28 cellular contexts compared by ENCODE assay signal in the genomic region with DNA sequence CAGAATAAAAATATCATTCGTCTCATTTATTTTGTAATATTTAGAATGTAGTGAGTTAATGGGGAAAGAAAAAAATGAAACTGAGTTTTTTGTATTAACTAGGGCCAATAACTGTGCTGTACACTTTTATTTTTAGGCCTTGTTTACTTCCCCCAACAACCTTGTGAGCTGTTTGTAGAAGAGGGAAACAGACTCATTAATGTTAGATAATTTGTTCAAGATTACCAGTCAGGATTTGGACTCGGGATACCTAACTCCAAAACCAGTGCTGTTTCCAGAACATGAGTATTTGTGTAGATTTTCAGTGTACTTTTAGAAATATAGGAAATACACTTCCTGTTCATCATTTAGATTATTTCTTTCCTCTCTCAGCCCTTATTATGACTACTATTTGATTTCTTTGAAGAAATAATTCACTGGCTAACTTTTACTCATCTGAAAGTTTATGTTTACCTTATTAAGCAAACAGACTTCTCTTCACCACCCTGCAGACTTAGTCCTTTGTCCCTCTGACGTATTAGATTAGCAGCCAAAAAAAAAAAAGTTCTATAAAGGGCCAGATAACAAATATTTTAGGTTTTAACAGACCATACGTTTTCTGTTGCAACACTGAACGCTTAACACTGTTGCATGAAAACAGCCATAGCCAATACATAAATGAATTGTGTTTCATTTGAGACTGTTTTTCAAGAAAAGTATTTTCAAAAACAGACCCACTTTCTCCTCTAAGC.
DNase-seq lines count a peak whose midpoint lies in the region; ATAC-seq, FAIRE-seq and TF ChIP-seq lines count a peak whose summit lies in the region.
"Had no signal": no experiment of that assay in that cellular context is flagged by ENCODE, and none has a peak within 500 bp of the region (broad histone marks: within the 10 kb centered on the region; RNA-seq: fewer than 3 reads in every experiment).

No MANE protein-coding gene starts in this region.

- H3K27me3 Mint-ChIP-seq in mesothelial cell of epicardium (ENCODE audit: low read depth), result no peaks in the 10 kb centered on the region
- H3K27me3 Mint-ChIP-seq: activated CD4-positive, alpha-beta T cell treated with anti-CD3 and anti-CD28 coated beads, Interleukin-2, amount 10 ng/mL, durations not matched to agents 24 days and 14 days; central memory CD8-positive, alpha-beta T cell had no signal

- H3K4me2 ChIP-seq in A549, result peak overlapping the region; percentile 41

- no peak for TF ChIP-seq POLR2A in A549 (IDR thresholded peaks at IDR 0.05; ENCODE audit: low read length)

- no peak for TF ChIP-seq CTCF in A549 (IDR thresholded peaks at IDR 0.05)
- TF ChIP-seq CTCF in fibroblast of villous mesenchyme (IDR thresholded peaks at IDR 0.05; ENCODE audit: insufficient read depth, low read depth, low read length), result no peak
- TF ChIP-seq CTCF in mesothelial cell of epicardium (IDR thresholded peaks at IDR 0.05; ENCODE audit: unreplicated experiment), result no peak

- H3K4me1 Mint-ChIP-seq in mesothelial cell of epicardium, result peaks cover 8% of the 10 kb centered on the region
- H3K4me1 Mint-ChIP-seq: activated CD4-positive, alpha-beta T cell treated with anti-CD3 and anti-CD28 coated beads, Interleukin-2, amount 10 ng/mL, durations not matched to agents 24 days and 14 days; central memory CD8-positive, alpha-beta T cell; stimulated activated effector memory CD8-positive, alpha-beta T cell treated with anti-CD3 and anti-CD28 coated beads, Interleukin-12 subunit alpha, Interleukin-12 subunit beta, amount 100 ng/mL, for 72 hours had no signal

- H3K36me3 Mint-ChIP-seq in mesothelial cell of epicardium, result peaks cover 26% of the 10 kb centered on the region

- ATAC-seq in A549, result peak in 1 of 2 experiments; percentile 53; a peak in 2 of 6 replicates
- ATAC-seq in HG02852 (IDR thresholded peaks at IDR 0.05; ENCODE audit: unreplicated experiment), result no peak
- ATAC-seq: HCT116; SK-N-SH treated with all-trans-retinoic acid at 6 μM for 48 hours; stimulated activated effector memory CD8-positive, alpha-beta T cell treated with anti-CD3 and anti-CD28 coated beads, Interleukin-12 subunit alpha, Interleukin-12 subunit beta, amount 100 ng/mL, for 72 hours had no signal

- no peak for TF ChIP-seq RAD21 in A549 (conservative IDR thresholded peaks at IDR 0.05 in 1 of 2, IDR thresholded peaks at IDR 0.05 in 1 of 2)

- peaks cover 9% of the 10 kb centered on the region; the same call in 1 of the 3 replicates for H3K9me3 ChIP-seq in A549
- H3K9me3 ChIP-seq: adrenal gland, neutrophil, vagina had no signal

- 32% methylated on average over 5 of the region's 5 CpGs for WGBS in A549 (ENCODE audit: missing lambda C conversion rate)

- peak overlapping the region; percentile 33 for H3K27ac Mint-ChIP-seq in mesothelial cell of epicardium
- H3K27ac Mint-ChIP-seq: activated CD4-positive, alpha-beta T cell treated with anti-CD3 and anti-CD28 coated beads, Interleukin-2, amount 10 ng/mL, durations not matched to agents 24 days and 14 days; stimulated activated effector memory CD8-positive, alpha-beta T cell treated with anti-CD3 and anti-CD28 coated beads, Interleukin-12 subunit alpha, Interleukin-12 subunit beta, amount 100 ng/mL, for 72 hours had no signal

- CTCF ChIA-PET in A549 (lab: Yijun Ruan, JAX), result interaction anchor here (1.0 kb wide), 1 partner anchor 122 kb away, joined by 4 read pairs; no protein-coding TSS in a partner anchor

- no peak for TF ChIP-seq EP300 in A549 (IDR thresholded peaks at IDR 0.05)

- H3K4me1 ChIP-seq in A549, result peaks cover 17% of the 10 kb centered on the region

- peak; percentile 95 for FAIRE-seq in A549 (lab: Jason Lieb, UNC)

- H3K4me3 Mint-ChIP-seq in mesothelial cell of epicardium, result no peak overlapping the region
- H3K4me3 Mint-ChIP-seq: activated CD4-positive, alpha-beta T cell treated with anti-CD3 and anti-CD28 coated beads, Interleukin-2, amount 10 ng/mL, durations not matched to agents 24 days and 14 days; central memory CD8-positive, alpha-beta T cell; stimulated activated effector memory CD8-positive, alpha-beta T cell treated with anti-CD3 and anti-CD28 coated beads, Interleukin-12 subunit alpha, Interleukin-12 subunit beta, amount 100 ng/mL, for 72 hours had no signal

- H3K4me3 ChIP-seq in A549 (no peak overlapping the region), fibroblast of villous mesenchyme (ENCODE audit: low read depth, low read length) (no peak overlapping the region)
- H3K4me3 ChIP-seq: adrenal gland, vagina had no signal

- POLR2A ChIA-PET in A549 (lab: Yijun Ruan, JAX), result no interaction called here

- H3K9me3 Mint-ChIP-seq in mesothelial cell of epicardium, result peaks cover 15% of the 10 kb centered on the region
- H3K9me3 Mint-ChIP-seq: activated CD4-positive, alpha-beta T cell treated with anti-CD3 and anti-CD28 coated beads, Interleukin-2, amount 10 ng/mL, durations not matched to agents 24 days and 14 days had no signal

- DNase-seq in A549 (ENCODE audit: low read depth in 1 of 2, low spot score in 1 of 2), result peak in 1 of 2 experiments; percentile 27
- DNase-seq in amniotic epithelial cell (ENCODE audit: low read depth), result peak; percentile 33
- peak; percentile 77 for DNase-seq in fibroblast of villous mesenchyme (ENCODE audit: low read depth)
- no peak for DNase-seq in mesothelial cell of epicardium (ENCODE audit: low spot score in 2 of 2, unreplicated experiment in 2 of 2)
- no peak for DNase-seq in AG20443 (ENCODE audit: low spot score)
- no peak for DNase-seq in foreskin melanocyte
- no peak for DNase-seq in cerebellum (ENCODE audit: low spot score)
- DNase-seq: activated CD4-positive, alpha-beta T cell treated with anti-CD3 and anti-CD28 coated beads, Interleukin-2, amount 10 ng/mL, durations not matched to agents 24 days and 14 days; activated naive CD4-positive, alpha-beta T cell; activated T-cell treated with anti-CD3 and anti-CD28 coated beads, Interleukin-2, amount 50 U/mL, for 48 hours; adrenal gland; C1 segment of cervical spinal cord; Calu3; mesendoderm; NCI-H1092 treated with DMSO at 0.1 percent for 48 hours; NCI-H187 treated with DMSO at 0.1 percent for 48 hours; NCI-H226; NCI-H748 treated with DMSO at 0.1 percent for 48 hours; RPMI8226; stimulated activated CD4-positive, alpha-beta T cell treated with anti-CD3 and anti-CD28 coated beads, Interleukin-2, amount 100 ng/mL, for 48 hours; T-helper 2 cell had no signal

- no peak overlapping the region for H3K27ac ChIP-seq in A549
- H3K27ac ChIP-seq: adrenal gland, neutrophil, vagina had no signal

TF ChIP-seq in A549, 52 proteins besides CTCF, POLR2A, EP300 and RAD21:
- TF ChIP-seq NR3C1 (IDR thresholded peaks at IDR 0.05) (no peak), RNF2 (IDR thresholded peaks at IDR 0.05; ENCODE audit: borderline replicate concordance, low read depth) (no peak)

Comparison
In these comparisons a context has a peak if more than half of its experiments do, and no peak if none do; other contexts are left out.
1. DNase-seq: peak in amniotic epithelial cell (single experiment) and fibroblast of villous mesenchyme (single experiment); none in mesothelial cell of epicardium (0 of 2), AG20443 (single experiment), foreskin melanocyte (single experiment) and cerebellum (single experiment).